Comparison of ENCODE assay signal across 17 cellular contexts in genomic region chr14:59293934-59294661, GRCh38.
DNase-seq lines count a peak whose midpoint lies in the region; ATAC-seq and TF ChIP-seq lines count a peak whose summit lies in the region.
"Had no signal": no experiment of that assay in that cellular context is flagged by ENCODE, and none has a peak within 500 bp of the region (broad histone marks: within the 10 kb centered on the region; RNA-seq: fewer than 3 reads in every experiment).

No MANE protein-coding gene starts in this region.

- H3K36me3 ChIP-seq in SJCRH30 (no peaks in the 10 kb centered on the region), gastroesophageal sphincter (peaks cover 3 to 19% of the 10 kb centered on the region in 2 donors), transverse colon (peaks cover 0 to 6% (median 0%) of the 10 kb centered on the region in 4 donors)

- peak overlapping the region; percentile 58 to 83 (median 79) for H3K27ac Mint-ChIP-seq in nephron
- H3K27ac Mint-ChIP-seq: activated naive CD4-positive, alpha-beta T cell treated with anti-CD3 and anti-CD28 coated beads, Interleukin-2, amount 50 U/mL, for 24 hours; B cell; T-helper 17 cell had no signal

- ATAC-seq in gastroesophageal sphincter (peak; percentile 41), GM21381 (IDR thresholded peaks at IDR 0.05; ENCODE audit: unreplicated experiment) (no peak)
- ATAC-seq: T-helper 17 cell had no signal

- no peak overlapping the region for H3K4me3 ChIP-seq in SJCRH30
- no peak overlapping the region for H3K4me3 ChIP-seq in gastroesophageal sphincter
- H3K4me3 ChIP-seq in transverse colon, result no peak overlapping the region

- H3K36me3 Mint-ChIP-seq in nephron (ENCODE audit: low read depth), result peaks cover 20% of the 10 kb centered on the region

- 43 to 55% methylated on average over 6 to 8 of the region's 8 CpGs for WGBS in gastroesophageal sphincter (ENCODE audit: low coverage in 1 of 2), 2 donors
- 71 to 78% methylated on average over 5 to 8 of the region's 8 CpGs for WGBS in transverse colon (ENCODE audit: low coverage in 1 of 2), 2 donors

- H3K27ac ChIP-seq in SJCRH30 (peak overlapping the region; percentile 51), gastroesophageal sphincter (peak overlapping the region; percentile 63 to 74 (median 68)), transverse colon (peak overlapping the region; percentile 31 to 64 (median 48))

- H3K27me3 Mint-ChIP-seq in nephron (ENCODE audit: low read depth), result no peaks in the 10 kb centered on the region
- H3K27me3 Mint-ChIP-seq: activated naive CD4-positive, alpha-beta T cell treated with anti-CD3 and anti-CD28 coated beads, Interleukin-2, amount 50 U/mL, for 24 hours; B cell; T-helper 17 cell had no signal

- intact Hi-C loops in transverse colon (cut with DNase I; ENCODE audit: low total_unique reads), result no loop called here

- TF ChIP-seq CTCF in gastroesophageal sphincter (IDR thresholded peaks at IDR 0.05), result no peak
- TF ChIP-seq CTCF in nephron (IDR thresholded peaks at IDR 0.05; ENCODE audit: unreplicated experiment in 3 of 3), result no peak
- TF ChIP-seq CTCF in transverse colon (IDR thresholded peaks at IDR 0.05), result no peak

- TF ChIP-seq EP300 in gastroesophageal sphincter (IDR thresholded peaks at IDR 0.05) (no peak), transverse colon (IDR thresholded peaks at IDR 0.05; ENCODE audit: low read depth) (no peak)

- no peak overlapping the region for H3K4me3 Mint-ChIP-seq in nephron
- H3K4me3 Mint-ChIP-seq: activated naive CD4-positive, alpha-beta T cell treated with anti-CD3 and anti-CD28 coated beads, Interleukin-2, amount 50 U/mL, for 24 hours; B cell; T-helper 17 cell had no signal

- H3K27me3 ChIP-seq in SJCRH30, result no peaks in the 10 kb centered on the region
- H3K27me3 ChIP-seq in gastroesophageal sphincter, result no peaks in the 10 kb centered on the region
- no peaks in the 10 kb centered on the region for H3K27me3 ChIP-seq in transverse colon

- DNase-seq in SJCRH30, result no peak
- DNase-seq in transverse colon, result no peak
- DNase-seq in hippocampal formation (lab: John Stamatoyannopoulos, UW), result no peak
- no peak for DNase-seq in ACHN
- no peak for DNase-seq in HuH-7 (ENCODE audit: low spot score)
- DNase-seq: activated CD4-positive, alpha-beta T cell treated with anti-CD3 and anti-CD28 coated beads for 1 hour; caudate nucleus; effector memory CD4-positive, alpha-beta T cell; foreskin melanocyte; NCI-H2081; NCI-H69; T-helper 17 cell had no signal

- TF ChIP-seq POLR2A in gastroesophageal sphincter (IDR thresholded peaks at IDR 0.05) (no peak), transverse colon (IDR thresholded peaks at IDR 0.05) (no peak)

- H3K9me3 Mint-ChIP-seq in nephron, result no peaks in the 10 kb centered on the region
- H3K9me3 Mint-ChIP-seq: activated naive CD4-positive, alpha-beta T cell treated with anti-CD3 and anti-CD28 coated beads, Interleukin-2, amount 50 U/mL, for 24 hours had no signal

- H3K4me1 ChIP-seq in SJCRH30 (peaks cover 27% of the 10 kb centered on the region), gastroesophageal sphincter (peaks cover 26 to 71% (median 37%) of the 10 kb centered on the region in 3 donors), transverse colon (peaks cover 0 to 25% (median 18%) of the 10 kb centered on the region in 4 donors)

- H3K9me3 ChIP-seq in SJCRH30 (replicated peaks) (no peaks in the 10 kb centered on the region), gastroesophageal sphincter (no peaks in the 10 kb centered on the region), transverse colon (no peaks in the 10 kb centered on the region)

- in situ Hi-C loops in transverse colon (cut with MboI; ENCODE audit: low pct_ligation_motif_present in 1 of 4, low pct_unique_long_range_greater_than_20kb in 1 of 4, low sequenced_read_pairs in 3 of 4), result no loop called here
- in situ Hi-C loops in ACHN (cut with HindIII; ENCODE audit: low pct_ligation_motif_present, low pct_unique_long_range_greater_than_20kb, low sequenced_read_pairs), result no loop called here

- H3K4me1 Mint-ChIP-seq in nephron, result peaks cover 36% of the 10 kb centered on the region
